22 cellular contexts compared by ENCODE assay signal in the genomic region with DNA sequence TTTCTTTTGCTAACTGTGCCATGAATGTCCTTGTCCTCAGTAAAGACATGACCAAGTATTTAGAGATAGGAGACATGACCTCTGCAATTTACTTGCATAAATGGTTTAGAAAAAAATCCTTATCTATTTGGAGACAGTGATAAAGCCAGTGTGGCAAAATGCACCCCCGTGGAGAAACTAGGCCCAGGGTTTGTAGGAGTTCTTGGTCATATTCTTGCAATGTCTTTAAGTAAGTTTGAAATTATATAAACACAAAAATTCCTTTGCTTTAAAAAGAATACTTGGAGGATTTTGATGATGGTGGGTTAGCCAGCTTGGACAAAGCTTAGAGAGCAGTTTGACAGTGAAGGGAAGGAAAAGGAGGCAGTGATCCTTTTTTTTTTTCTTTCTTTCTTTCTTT.
DNase-seq lines count a peak whose midpoint lies in the region; ATAC-seq and TF ChIP-seq lines count a peak whose summit lies in the region.
"Had no signal": no experiment of that assay in that cellular context is flagged by ENCODE, and none has a peak within 500 bp of the region (broad histone marks: within the 10 kb centered on the region; RNA-seq: fewer than 3 reads in every experiment).

No MANE protein-coding gene starts in this region.

- no peaks in the 10 kb centered on the region for H4K20me1 ChIP-seq in SK-N-SH (ENCODE audit: insufficient read depth)

- H3K27ac ChIP-seq in SK-N-SH (ENCODE audit: low read depth in 2 of 2, low read length in 1 of 2) (no peak overlapping the region), Panc1 (ENCODE audit: low read length) (peak overlapping the region; percentile 99), gastroesophageal sphincter (peak overlapping the region in 3 of 4 donors; percentile 71 to 87 (median 81)), sigmoid colon (peak overlapping the region; percentile 73 to 80 (median 76)), body of pancreas (no peak overlapping the region)
- H3K27ac ChIP-seq: 22Rv1, WERI-Rb-1 had no signal

- H3K9ac ChIP-seq in SK-N-SH, result no peak overlapping the region

- in situ Hi-C loops in Panc1 (cut with HindIII; ENCODE audit: low pct_unique_long_range_greater_than_20kb, low sequenced_read_pairs), result no loop called here

- H3K4me3 ChIP-seq in SK-N-SH (ENCODE audit: low read depth in 2 of 2, low read length in 1 of 2) (no peak overlapping the region), Panc1 (ENCODE audit: low read depth in 2 of 2, low read length in 2 of 2) (no peak overlapping the region), gastroesophageal sphincter (no peak overlapping the region), sigmoid colon (no peak overlapping the region), body of pancreas (no peak overlapping the region)

- H3K4me1 ChIP-seq in SK-N-SH (ENCODE audit: control insufficient read depth in 1 of 2, insufficient read depth in 2 of 2, low read depth in 1 of 2, low read length in 1 of 2) (peaks cover 0 to 3% of the 10 kb centered on the region in 2 experiments; a peak in 1 of 4 replicates), Panc1 (ENCODE audit: control insufficient read depth, insufficient read depth, low read length) (peaks cover 38% of the 10 kb centered on the region), gastroesophageal sphincter (peaks cover 0 to 48% (median 26%) of the 10 kb centered on the region in 3 donors), sigmoid colon (peaks cover 0 to 34% (median 22%) of the 10 kb centered on the region in 4 donors), body of pancreas (peaks cover 17% of the 10 kb centered on the region)
- H3K4me1 ChIP-seq: BE2C had no signal

- intact Hi-C loops in Panc1 (cut with micrococcal nuclease; ENCODE audit: unreplicated experiment), result no loop called here
- intact Hi-C loops in sigmoid colon (cut with DNase I), result loop anchor here (5.0 kb wide), 1 partner anchor 184 kb away; no protein-coding TSS in a partner anchor
- intact Hi-C loops in body of pancreas (cut with DNase I), result no loop called here

- H3K79me2 ChIP-seq in SK-N-SH (ENCODE audit: insufficient read depth), result no peaks in the 10 kb centered on the region

- H3F3A ChIP-seq in SK-N-SH (replicated peaks; ENCODE audit: insufficient read depth), result no peaks in the 10 kb centered on the region

- POLR2A ChIA-PET in SK-N-SH (lab: Yijun Ruan, JAX), result no interaction called here
- POLR2A ChIA-PET in Panc1 (lab: Charles Lee), result no interaction called here

- DNase-seq in SK-N-SH (no peak), Panc1 (ENCODE audit: low read depth, low spot score) (no peak), sigmoid colon (no peak), body of pancreas (no peak)
- DNase-seq: activated naive CD4-positive, alpha-beta T cell treated with Interleukin-2 at 50 U/mL for 16 hours; aorta; BE2C; cerebellar nuclear complex; effector CD4-positive, alpha-beta T cell; erythroblast; KBM-7; kidney glomerular epithelial cell; NCI-H187; PC-3; small intestine; stimulated activated CD4-positive, alpha-beta T cell treated with anti-CD3 and anti-CD28 coated beads, Interleukin-4, amount 100 ng/mL, for 24 hours; WERI-Rb-1 had no signal

- H3K27me3 ChIP-seq in SK-N-SH (ENCODE audit: insufficient read depth) (no peaks in the 10 kb centered on the region), Panc1 (ENCODE audit: control insufficient read depth, insufficient read depth, low read length) (no peaks in the 10 kb centered on the region), gastroesophageal sphincter (no peaks in the 10 kb centered on the region), sigmoid colon (no peaks in the 10 kb centered on the region), body of pancreas (no peaks in the 10 kb centered on the region)
- H3K27me3 ChIP-seq: BE2C had no signal

- BruUV-seq in Panc1 (replicated peaks; lab: Mats Ljungman, UMichigan), result no TSS peak

- no peak for TF ChIP-seq RAD21 in SK-N-SH (IDR thresholded peaks at IDR 0.05; ENCODE audit: low read length)

- no peak overlapping the region for H3K4me2 ChIP-seq in SK-N-SH

- H2AFZ ChIP-seq in SK-N-SH (ENCODE audit: low read depth), result no peak overlapping the region

- no peaks in the 10 kb centered on the region for H3K36me3 ChIP-seq in SK-N-SH (replicated peaks in 1 of 2; ENCODE audit: control insufficient read depth in 1 of 2, insufficient read depth in 2 of 2, low read length in 1 of 2)
- H3K36me3 ChIP-seq in Panc1 (ENCODE audit: control insufficient read depth, insufficient read depth, low read length), result no peaks in the 10 kb centered on the region
- no peaks in the 10 kb centered on the region for H3K36me3 ChIP-seq in gastroesophageal sphincter
- H3K36me3 ChIP-seq in sigmoid colon, result no peaks in the 10 kb centered on the region
- H3K36me3 ChIP-seq in body of pancreas (replicated peaks in 1 of 2; ENCODE audit: insufficient read depth in 1 of 2, low read depth in 2 of 2), result no peaks in the 10 kb centered on the region
- H3K36me3 ChIP-seq: BE2C, WERI-Rb-1 had no signal

- CTCF ChIA-PET in SK-N-SH (lab: Yijun Ruan, JAX) (no interaction called here), Panc1 (lab: Charles Lee) (no interaction called here)

- 74% methylated on average over 1 of the region's 1 CpG for WGBS in SK-N-SH (ENCODE audit: low lambda C conversion rate)
- 13 to 27% methylated on average over 1 of the region's 1 CpG for WGBS in gastroesophageal sphincter (ENCODE audit: low coverage in 1 of 2), 2 donors
- 54 to 61% methylated on average over 1 of the region's 1 CpG for WGBS in sigmoid colon, 2 donors
- WGBS in body of pancreas, 2 donors, result 15 to 16% methylated on average over 1 of the region's 1 CpG

- no peaks in the 10 kb centered on the region for H3K9me2 ChIP-seq in SK-N-SH

- no peak for TF ChIP-seq CTCF in SK-N-SH (IDR thresholded peaks at IDR 0.05)
- TF ChIP-seq CTCF in Panc1 (IDR thresholded peaks at IDR 0.05), result no peak
- TF ChIP-seq CTCF in gastroesophageal sphincter (IDR thresholded peaks at IDR 0.05), result no peak
- no peak for TF ChIP-seq CTCF in sigmoid colon (IDR thresholded peaks at IDR 0.05)
- TF ChIP-seq CTCF in body of pancreas (IDR thresholded peaks at IDR 0.05), result no peak

- ATAC-seq in SK-N-SH treated with all-trans-retinoic acid at 6 μM for 48 hours, result no peak
- ATAC-seq in Panc1, result no peak
- no peak for ATAC-seq in gastroesophageal sphincter
- no peak for ATAC-seq in body of pancreas
- no peak for ATAC-seq in HG03095 (IDR thresholded peaks at IDR 0.05; ENCODE audit: unreplicated experiment)
- no peak for ATAC-seq in HG02852 (IDR thresholded peaks at IDR 0.05; ENCODE audit: unreplicated experiment)
- ATAC-seq: PC-3 had no signal

- TF ChIP-seq POLR2A in gastroesophageal sphincter (IDR thresholded peaks at IDR 0.05) (no peak), sigmoid colon (IDR thresholded peaks at IDR 0.05) (no peak), body of pancreas (IDR thresholded peaks at IDR 0.05) (no peak)

- no peaks in the 10 kb centered on the region for H3K9me3 ChIP-seq in SK-N-SH
- no peaks in the 10 kb centered on the region for H3K9me3 ChIP-seq in Panc1 (ENCODE audit: control insufficient read depth, insufficient read depth, low read depth, low read length)
- no peaks in the 10 kb centered on the region for H3K9me3 ChIP-seq in gastroesophageal sphincter
- H3K9me3 ChIP-seq in sigmoid colon, result no peaks in the 10 kb centered on the region
- no peaks in the 10 kb centered on the region for H3K9me3 ChIP-seq in body of pancreas
- H3K9me3 ChIP-seq: BE2C had no signal

- TF ChIP-seq EP300 in SK-N-SH (IDR thresholded peaks at IDR 0.05; ENCODE audit: borderline replicate concordance in 1 of 2, low read depth in 1 of 2, low read length in 1 of 2) (no peak), gastroesophageal sphincter (IDR thresholded peaks at IDR 0.05) (no peak), sigmoid colon (IDR thresholded peaks at IDR 0.05) (no peak)

TF ChIP-seq in SK-N-SH treated with all-trans-retinoic acid at 6 μM for 48 hours, 23 proteins besides CTCF, POLR2A, EP300 and RAD21:
- peak; percentile 78 for TF ChIP-seq ZFP3 (CRISPR knock-in tag; IDR thresholded peaks at IDR 0.05)
- no peak for TF ChIP-seq GLIS3 (CRISPR knock-in tag; IDR thresholded peaks at IDR 0.05)

TF ChIP-seq in SK-N-SH, 30 proteins besides CTCF, POLR2A, EP300 and RAD21:
- no peak for TF ChIP-seq NRF1 (IDR thresholded peaks at IDR 0.05; ENCODE audit: low read depth, low read length)
- TF ChIP-seq MEF2A (IDR thresholded peaks at IDR 0.05; ENCODE audit: borderline replicate concordance, low read depth), result no peak
- TF ChIP-seq, protein P1, sequence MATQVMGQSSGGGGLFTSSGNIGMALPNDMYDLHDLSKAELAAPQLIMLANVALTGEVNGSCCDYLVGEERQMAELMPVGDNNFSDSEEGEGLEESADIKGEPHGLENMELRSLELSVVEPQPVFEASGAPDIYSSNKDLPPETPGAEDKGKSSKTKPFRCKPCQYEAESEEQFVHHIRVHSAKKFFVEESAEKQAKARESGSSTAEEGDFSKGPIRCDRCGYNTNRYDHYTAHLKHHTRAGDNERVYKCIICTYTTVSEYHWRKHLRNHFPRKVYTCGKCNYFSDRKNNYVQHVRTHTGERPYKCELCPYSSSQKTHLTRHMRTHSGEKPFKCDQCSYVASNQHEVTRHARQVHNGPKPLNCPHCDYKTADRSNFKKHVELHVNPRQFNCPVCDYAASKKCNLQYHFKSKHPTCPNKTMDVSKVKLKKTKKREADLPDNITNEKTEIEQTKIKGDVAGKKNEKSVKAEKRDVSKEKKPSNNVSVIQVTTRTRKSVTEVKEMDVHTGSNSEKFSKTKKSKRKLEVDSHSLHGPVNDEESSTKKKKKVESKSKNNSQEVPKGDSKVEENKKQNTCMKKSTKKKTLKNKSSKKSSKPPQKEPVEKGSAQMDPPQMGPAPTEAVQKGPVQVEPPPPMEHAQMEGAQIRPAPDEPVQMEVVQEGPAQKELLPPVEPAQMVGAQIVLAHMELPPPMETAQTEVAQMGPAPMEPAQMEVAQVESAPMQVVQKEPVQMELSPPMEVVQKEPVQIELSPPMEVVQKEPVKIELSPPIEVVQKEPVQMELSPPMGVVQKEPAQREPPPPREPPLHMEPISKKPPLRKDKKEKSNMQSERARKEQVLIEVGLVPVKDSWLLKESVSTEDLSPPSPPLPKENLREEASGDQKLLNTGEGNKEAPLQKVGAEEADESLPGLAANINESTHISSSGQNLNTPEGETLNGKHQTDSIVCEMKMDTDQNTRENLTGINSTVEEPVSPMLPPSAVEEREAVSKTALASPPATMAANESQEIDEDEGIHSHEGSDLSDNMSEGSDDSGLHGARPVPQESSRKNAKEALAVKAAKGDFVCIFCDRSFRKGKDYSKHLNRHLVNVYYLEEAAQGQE (IDR thresholded peaks at IDR 0.05; ENCODE audit: low read depth, low read length), result no peak
- TF ChIP-seq, protein P2, sequence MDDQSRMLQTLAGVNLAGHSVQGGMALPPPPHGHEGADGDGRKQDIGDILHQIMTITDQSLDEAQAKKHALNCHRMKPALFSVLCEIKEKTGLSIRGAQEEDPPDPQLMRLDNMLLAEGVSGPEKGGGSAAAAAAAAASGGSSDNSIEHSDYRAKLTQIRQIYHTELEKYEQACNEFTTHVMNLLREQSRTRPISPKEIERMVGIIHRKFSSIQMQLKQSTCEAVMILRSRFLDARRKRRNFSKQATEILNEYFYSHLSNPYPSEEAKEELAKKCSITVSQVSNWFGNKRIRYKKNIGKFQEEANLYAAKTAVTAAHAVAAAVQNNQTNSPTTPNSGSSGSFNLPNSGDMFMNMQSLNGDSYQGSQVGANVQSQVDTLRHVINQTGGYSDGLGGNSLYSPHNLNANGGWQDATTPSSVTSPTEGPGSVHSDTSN (IDR thresholded peaks at IDR 0.05), result no peak
- TF ChIP-seq GATA2 (CRISPR knock-in tag; IDR thresholded peaks at IDR 0.05), result no peak

Comparison
In these comparisons a context has a peak if more than half of its experiments do, and no peak if none do; other contexts are left out.
1. H3K27ac ChIP-seq: peak in Panc1 (single experiment), gastroesophageal sphincter (3 of 4) and sigmoid colon (4 of 4); none in SK-N-SH (0 of 2) and body of pancreas (0 of 4).